In genomic region chr14:35331605-35332516, GRCh38 we compare ENCODE assay signal across 8 cellular contexts. TPM values are rescaled to one million over a fixed set of nuclear protein-coding genes. Genes with fewer than 3 reads are reported as not detected.
DNase-seq lines count a peak whose midpoint lies in the region; ATAC-seq, FAIRE-seq and TF ChIP-seq lines count a peak whose summit lies in the region.

No MANE protein-coding gene starts in this region.

- ATAC-seq in GM18873 (IDR thresholded peaks at IDR 0.05; ENCODE audit: low FRiP score, unreplicated experiment) (peak; percentile 74), HG02981 (IDR thresholded peaks at IDR 0.05; ENCODE audit: unreplicated experiment) (peak; percentile 66), HG02840 (IDR thresholded peaks at IDR 0.05; ENCODE audit: low FRiP score, unreplicated experiment) (no peak)

- H3K4me1 ChIP-seq in kidney (ENCODE audit: control insufficient read depth in 1 of 2, insufficient read depth in 1 of 2, low read depth in 1 of 2, low read length in 2 of 2), result peaks cover 32% of the 10 kb centered on the region in 2 donors

- CTCF ChIA-PET in activated CD4-positive, alpha-beta memory T cell treated with anti-CD3 and anti-CD28 coated beads for 36 hours (lab: Charles Lee), result interaction anchor here (1.0 to 2.4 kb wide), 3 partner anchors 17 to 31 kb away, joined by 3 to 7 read pairs (median 5); no protein-coding TSS in a partner anchor

- peak overlapping the region; percentile 79 to 85 for H3K27ac ChIP-seq in kidney (ENCODE audit: low read depth in 2 of 2, low read length in 2 of 2)

- intact Hi-C loops in activated CD4-positive, alpha-beta memory T cell treated with anti-CD3 and anti-CD28 coated beads for 36 hours (cut with micrococcal nuclease), result no loop called here
- intact Hi-C loops in kidney (cut with DNase I) (no loop called here), posterior vena cava (cut with DNase I) (no loop called here)

- peak overlapping the region; percentile 95 for H3K27ac Mint-ChIP-seq in activated CD4-positive, alpha-beta memory T cell treated with anti-CD3 and anti-CD28 coated beads for 36 hours

- H3K36me3 Mint-ChIP-seq in activated CD4-positive, alpha-beta memory T cell treated with anti-CD3 and anti-CD28 coated beads for 36 hours, result no peaks in the 10 kb centered on the region

- no peak overlapping the region for H3K4me3 ChIP-seq in kidney (ENCODE audit: low read length in 2 of 2)

- H3K27me3 Mint-ChIP-seq in activated CD4-positive, alpha-beta memory T cell treated with anti-CD3 and anti-CD28 coated beads for 36 hours, result no peaks in the 10 kb centered on the region

- POLR2A ChIA-PET in activated CD4-positive, alpha-beta memory T cell treated with anti-CD3 and anti-CD28 coated beads for 36 hours (lab: Charles Lee), result interaction anchor here (0.7 to 2.8 kb wide), 3 partner anchors 18 to 375 kb away, joined by 3 to 20 read pairs (median 17); no protein-coding TSS in a partner anchor

- H3K36me3 ChIP-seq in kidney (ENCODE audit: control insufficient read depth in 1 of 2, insufficient read depth in 2 of 2, low read length in 2 of 2), result no peaks in the 10 kb centered on the region

- TF ChIP-seq CTCF in kidney (IDR thresholded peaks at IDR 0.05; ENCODE audit: borderline replicate concordance, extremely low read depth, insufficient read depth), result no peak

- H3K9me3 Mint-ChIP-seq in activated CD4-positive, alpha-beta memory T cell treated with anti-CD3 and anti-CD28 coated beads for 36 hours, result no peaks in the 10 kb centered on the region

- no peak for FAIRE-seq in kidney (lab: Jason Lieb, UNC)

- no peak for DNase-seq in activated CD4-positive, alpha-beta memory T cell treated with anti-CD3 and anti-CD28 coated beads for 36 hours
- DNase-seq in kidney, result peak; percentile 92
- DNase-seq in hypothalamus (lab: John Stamatoyannopoulos, UW), result no peak
- DNase-seq in A172 (ENCODE audit: low spot score), result no peak
- DNase-seq in posterior vena cava (ENCODE audit: low spot score), result no peak

- no peaks in the 10 kb centered on the region for H3K9me3 ChIP-seq in kidney (ENCODE audit: control insufficient read depth in 1 of 2, low read length in 2 of 2)

- peaks cover 30% of the 10 kb centered on the region for H3K4me1 Mint-ChIP-seq in activated CD4-positive, alpha-beta memory T cell treated with anti-CD3 and anti-CD28 coated beads for 36 hours (ENCODE audit: low read depth)

- peak overlapping the region in 1 of 2 donors; percentile 49 for H3K9ac ChIP-seq in kidney (ENCODE audit: low read length in 2 of 2)

- H3K4me3 Mint-ChIP-seq in activated CD4-positive, alpha-beta memory T cell treated with anti-CD3 and anti-CD28 coated beads for 36 hours, result no peak overlapping the region

RNA-seq across cellular contexts. Expression of gene PSMA6, which starts 39.7 kb away (rescaled TPM):
- total RNA-seq in activated CD4-positive, alpha-beta memory T cell treated with anti-CD3 and anti-CD28 coated beads for 36 hours, result 100 to 1,000 TPM; 407 to 425 TPM
- total RNA-seq in kidney (127 TPM), posterior vena cava (100 to 1,000 TPM; 159 to 191 TPM)
- polyA plus RNA-seq in kidney (ENCODE audit: insufficient read depth, low read depth, low replicate concordance), result 174 TPM
- 309 and 344 TPM in 2 replicates for total RNA-seq in A172 (2014; rRNA removed; shearing (Covaris generic))
